Comparison of ENCODE assay signal across 9 cellular contexts in genomic region chr13:40440990-40441820, GRCh38.
DNase-seq lines count a peak whose midpoint lies in the region; ATAC-seq and TF ChIP-seq lines count a peak whose summit lies in the region.
"Had no signal": no experiment of that assay in that cellular context is flagged by ENCODE, and none has a peak within 500 bp of the region (broad histone marks: within the 10 kb centered on the region; RNA-seq: fewer than 3 reads in every experiment).

No MANE protein-coding gene starts in this region.

- intact Hi-C loops in breast epithelium (cut with DNase I; ENCODE audit: low total_unique reads) (no loop called here), gastrocnemius medialis (cut with DNase I; ENCODE audit: low total_unique reads) (loop anchor here (1.0 kb wide), 1 partner anchor 223 kb away; no protein-coding TSS in a partner anchor)

- no peaks in the 10 kb centered on the region for H3K9me3 ChIP-seq in breast epithelium
- no peaks in the 10 kb centered on the region for H3K9me3 ChIP-seq in gastrocnemius medialis

- H3K27me3 ChIP-seq in breast epithelium (no peaks in the 10 kb centered on the region), gastrocnemius medialis (no peaks in the 10 kb centered on the region)

- H3K4me1 ChIP-seq in breast epithelium (peaks cover 0 to 13% of the 10 kb centered on the region in 2 donors), gastrocnemius medialis (peaks cover 58% of the 10 kb centered on the region in 2 donors)

- DNase-seq in H4 (ENCODE audit: low spot score) (peak; percentile 19), breast epithelium (ENCODE audit: low spot score in 2 of 2) (peak; percentile 66 to 73), inferior parietal cortex (ENCODE audit: extremely low spot score) (peak; percentile 62), gastrocnemius medialis (peak; percentile 91 to 97), UCSD-AML1 (lab: John Stamatoyannopoulos, UW; ENCODE audit: unreplicated experiment) (no peak)
- DNase-seq in activated CD4-positive, alpha-beta T cell treated with anti-CD3 and anti-CD28 coated beads for 4 hours: no peak
- DNase-seq: NCI-H1105 had no signal

- TF ChIP-seq POLR2A in breast epithelium (IDR thresholded peaks at IDR 0.05) (no peak), gastrocnemius medialis (IDR thresholded peaks at IDR 0.05) (no peak)

- in situ Hi-C loops in gastrocnemius medialis (cut with MboI; ENCODE audit: low sequenced_read_pairs in 4 of 4): loop anchor here in 2 of 4 donors (10.0 kb wide), 2 partner anchors 206 to 224 kb away; partner anchors contain the start of gene FOXO1 (in 1 of the 2)

- H3K27ac ChIP-seq in breast epithelium (peak overlapping the region; percentile 13 to 50), gastrocnemius medialis (peak overlapping the region; percentile 72 to 79 (median 76))

- H3K4me3 ChIP-seq in breast epithelium (no peak overlapping the region), gastrocnemius medialis (peak overlapping the region in 1 of 4 donors; percentile 9)

- TF ChIP-seq CTCF in breast epithelium (IDR thresholded peaks at IDR 0.05) (no peak), gastrocnemius medialis (IDR thresholded peaks at IDR 0.05 in 4 of 5, conservative IDR thresholded peaks at IDR 0.05 in 1 of 5) (no peak)

- ATAC-seq in gastrocnemius medialis: peak; percentile 91 to 92
- ATAC-seq in GM21390 (IDR thresholded peaks at IDR 0.05; ENCODE audit: unreplicated experiment): no peak
- no peak for ATAC-seq in HG02852 (IDR thresholded peaks at IDR 0.05; ENCODE audit: unreplicated experiment)

- H3K36me3 ChIP-seq in breast epithelium (no peaks in the 10 kb centered on the region), gastrocnemius medialis (no peaks in the 10 kb centered on the region)

Comparison
In these comparisons a context has a peak if more than half of its experiments do, and no peak if none do; other contexts are left out.
1. DNase-seq: peak in H4 (single experiment), breast epithelium (2 of 2), inferior parietal cortex (single experiment) and gastrocnemius medialis (2 of 2); none in activated CD4-positive, alpha-beta T cell treated with anti-CD3 and anti-CD28 coated beads for 4 hours (0 of 2) and UCSD-AML1 (single experiment).
2. ATAC-seq: peak in gastrocnemius medialis (2 of 2); none in GM21390 (single experiment) and HG02852 (single experiment).